In genomic region chr3:20511863-20512262, GRCh38 we compare ENCODE assay signal across 9 cellular contexts.
DNase-seq lines count a peak whose midpoint lies in the region; ATAC-seq and TF ChIP-seq lines count a peak whose summit lies in the region.
"Had no signal": no experiment of that assay in that cellular context is flagged by ENCODE, and none has a peak within 500 bp of the region (broad histone marks: within the 10 kb centered on the region; RNA-seq: fewer than 3 reads in every experiment).

No MANE protein-coding gene starts in this region.

- no peaks in the 10 kb centered on the region for H3K4me1 ChIP-seq in Caco-2

- no TSS peak for BruUV-seq in Caco-2 (replicated peaks; lab: Mats Ljungman, UMichigan)

- POLR2A ChIA-PET in Caco-2 (lab: Charles Lee) = no interaction called here

- H3K27ac Mint-ChIP-seq in Caco-2 (ENCODE audit: unreplicated experiment) = no peak overlapping the region
- H3K27ac Mint-ChIP-seq in activated T-helper 17 cell treated with anti-CD3 and anti-CD28 coated beads, Interleukin-2, amount 50 U/mL, for 72 hours = no peak overlapping the region
- H3K27ac Mint-ChIP-seq: T-helper 1 cell treated with Interleukin-12 subunit alpha and Interleukin-12 subunit beta and Interleukin-4 antibody, amounts not matched to agents 30 μg/mL and 1 μg/mL, for 36 hours had no signal

- no peak overlapping the region for H3K4me3 Mint-ChIP-seq in Caco-2 (ENCODE audit: unreplicated experiment)
- H3K4me3 Mint-ChIP-seq in activated T-helper 17 cell treated with anti-CD3 and anti-CD28 coated beads, Interleukin-2, amount 50 U/mL, for 72 hours = no peak overlapping the region
- H3K4me3 Mint-ChIP-seq: T-helper 1 cell treated with Interleukin-12 subunit alpha and Interleukin-12 subunit beta and Interleukin-4 antibody, amounts not matched to agents 30 μg/mL and 1 μg/mL, for 36 hours had no signal

- peak; percentile 45 to 65 for TF ChIP-seq CTCF in Caco-2 (IDR thresholded peaks at IDR 0.05; ENCODE audit: insufficient read depth in 1 of 2, low read depth in 1 of 2, low read length in 1 of 2, severe bottlenecking in 1 of 2, unreplicated experiment in 1 of 2)

- H3K27me3 Mint-ChIP-seq in Caco-2 (ENCODE audit: insufficient read depth, unreplicated experiment) = peaks cover 3% of the 10 kb centered on the region
- peaks cover 3% of the 10 kb centered on the region for H3K27me3 Mint-ChIP-seq in activated T-helper 17 cell treated with anti-CD3 and anti-CD28 coated beads, Interleukin-2, amount 50 U/mL, for 72 hours

- H3K27me3 ChIP-seq in Caco-2 (replicated peaks; ENCODE audit: control insufficient read depth, insufficient read depth, low read length) = no peaks in the 10 kb centered on the region

- H3K36me3 ChIP-seq in Caco-2 (ENCODE audit: control insufficient read depth, insufficient read depth, low read length) = no peaks in the 10 kb centered on the region

- H3K4me1 Mint-ChIP-seq in Caco-2 (ENCODE audit: low read depth, unreplicated experiment) = no peaks in the 10 kb centered on the region
- H3K4me1 Mint-ChIP-seq in activated T-helper 17 cell treated with anti-CD3 and anti-CD28 coated beads, Interleukin-2, amount 50 U/mL, for 72 hours = peaks cover 4% of the 10 kb centered on the region

- CTCF ChIA-PET in Caco-2 (lab: Charles Lee) = interaction anchor here (0.6 kb wide), 1 partner anchor 593 kb away, joined by 3 read pairs; no protein-coding TSS in a partner anchor

- no peaks in the 10 kb centered on the region for H3K36me3 Mint-ChIP-seq in Caco-2 (ENCODE audit: insufficient read depth, unreplicated experiment)
- no peaks in the 10 kb centered on the region for H3K36me3 Mint-ChIP-seq in activated T-helper 17 cell treated with anti-CD3 and anti-CD28 coated beads, Interleukin-2, amount 50 U/mL, for 72 hours (ENCODE audit: low read depth)

- no peak overlapping the region for H3K4me3 ChIP-seq in Caco-2 (ENCODE audit: low read depth, low read length)

- H3K9me3 Mint-ChIP-seq in Caco-2 (ENCODE audit: unreplicated experiment) = no peaks in the 10 kb centered on the region
- no peaks in the 10 kb centered on the region for H3K9me3 Mint-ChIP-seq in activated T-helper 17 cell treated with anti-CD3 and anti-CD28 coated beads, Interleukin-2, amount 50 U/mL, for 72 hours
- H3K9me3 Mint-ChIP-seq: T-helper 1 cell treated with Interleukin-12 subunit alpha and Interleukin-12 subunit beta and Interleukin-4 antibody, amounts not matched to agents 30 μg/mL and 1 μg/mL, for 36 hours had no signal

- peak; percentile 22 to 38 for DNase-seq in Caco-2
- DNase-seq in NCI-H2171 (lab: John Stamatoyannopoulos, UW) = peak; percentile 19
- DNase-seq in brain pericyte (ENCODE audit: low read depth, low spot score) = peak; percentile 36
- DNase-seq in left kidney (ENCODE audit: low read depth, low spot score) = peak; percentile 75
- DNase-seq in stimulated activated CD4-positive, alpha-beta T cell treated with anti-CD3 and anti-CD28 coated beads, Interleukin-4, amount 100 ng/mL, for 24 hours = no peak

- no peaks in the 10 kb centered on the region for H3K9me3 ChIP-seq in Caco-2

- intact Hi-C loops in Caco-2 (cut with micrococcal nuclease; ENCODE audit: unreplicated experiment) = loop anchor here (1.0 to 5.0 kb wide), 8 partner anchors 157 to 1605 kb away; no protein-coding TSS in a partner anchor

- peak; percentile 88 for ATAC-seq in GM19025 (IDR thresholded peaks at IDR 0.05; ENCODE audit: low read depth, unreplicated experiment)
- peak; percentile 94 for ATAC-seq in HG03095 (IDR thresholded peaks at IDR 0.05; ENCODE audit: unreplicated experiment)
- no peak for ATAC-seq in activated T-helper 17 cell treated with anti-CD3 and anti-CD28 coated beads, Interleukin-2, amount 50 U/mL, for 72 hours (replicated peaks)
